Comparison of ENCODE assay signal across 8 cellular contexts in the genomic region with DNA sequence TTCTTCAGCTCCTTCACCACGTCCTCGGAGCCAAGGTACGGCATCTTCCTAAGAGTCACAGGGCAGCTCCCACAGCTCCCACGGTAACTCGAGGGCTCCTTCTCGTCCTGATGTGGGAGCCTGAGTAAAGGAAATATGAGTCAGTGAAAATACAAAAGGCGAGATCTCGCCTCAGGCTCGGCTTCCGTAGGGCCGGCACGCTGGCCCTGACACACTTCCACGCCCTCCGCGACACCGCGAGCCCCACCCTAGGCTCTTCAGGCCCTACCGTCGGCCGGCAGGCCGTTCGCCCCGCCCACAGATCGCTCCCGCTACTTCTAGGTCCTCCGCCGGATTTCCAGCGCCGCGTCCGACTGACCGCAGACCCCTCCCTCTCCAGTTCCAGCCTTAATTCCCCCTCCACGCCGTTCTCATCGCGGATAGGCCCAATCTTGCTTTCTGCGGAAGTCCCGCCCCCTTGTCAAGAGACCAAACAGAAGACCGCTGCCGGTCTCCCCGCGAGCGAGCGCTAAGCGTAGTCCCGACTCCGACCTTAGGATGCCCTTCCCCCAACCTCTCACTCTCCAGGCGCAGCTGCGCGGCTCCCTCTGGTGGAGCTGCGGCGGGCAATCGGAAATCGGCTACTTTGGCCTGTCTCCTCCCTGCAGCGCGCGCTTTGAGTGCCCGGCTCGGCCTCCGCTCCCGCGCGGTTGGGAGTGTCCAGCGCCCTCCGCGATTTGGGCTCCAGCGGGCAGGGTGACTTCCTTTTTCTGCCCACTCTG. TPM values are rescaled to one million over a fixed set of nuclear protein-coding genes. Genes with fewer than 3 reads are reported as not detected.
DNase-seq lines count a peak whose midpoint lies in the region; ATAC-seq and TF ChIP-seq lines count a peak whose summit lies in the region.

A gene (minus strand): TSS at position 126 of the 761 bp plus-strand sequence. CDS start 82 bp downstream, at position 44.
A gene (plus strand): TSS at position 653 of the 761 bp plus-strand sequence. CDS start 261 bp downstream, outside the sequence.

- H3K27me3 Mint-ChIP-seq in activated naive CD4-positive, alpha-beta T cell treated with anti-CD3 and anti-CD28 coated beads, Interleukin-2, amount 50 U/mL, for 24 hours = no peaks in the 10 kb centered on the region

- H3K4me3 ChIP-seq in thoracic aorta = peak within 1 kb of the TSS; percentile 81

- peak within 1 kb of the TSS; percentile 99 for H3K27ac Mint-ChIP-seq in activated naive CD4-positive, alpha-beta T cell treated with anti-CD3 and anti-CD28 coated beads, Interleukin-2, amount 50 U/mL, for 24 hours

- no peaks in the 10 kb centered on the region for H3K9me3 Mint-ChIP-seq in activated naive CD4-positive, alpha-beta T cell treated with anti-CD3 and anti-CD28 coated beads, Interleukin-2, amount 50 U/mL, for 24 hours

- ATAC-seq in HG02610 (IDR thresholded peaks at IDR 0.05; ENCODE audit: unreplicated experiment) (peak; percentile 91), SK-N-SH treated with all-trans-retinoic acid at 6 μM for 48 hours (peak; percentile 95), omental fat pad (ENCODE audit: low FRiP score) (peak; percentile 99), thoracic aorta (ENCODE audit: insufficient number of reproducible peaks, low FRiP score, low read depth) (peak; percentile 98)

- H3K27ac ChIP-seq in thoracic aorta = peak within 1 kb of the TSS; percentile 85 to 91

- peak; percentile 99 for DNase-seq in NCI-H1092 (lab: John Stamatoyannopoulos, UW)
- peak; percentile 96 for DNase-seq in glomerular endothelial cell (ENCODE audit: extremely low read depth, low read depth, low spot score)
- DNase-seq in omental fat pad (ENCODE audit: low spot score) = peak; percentile 85
- peak; percentile 97 for DNase-seq in thoracic aorta (ENCODE audit: low spot score)

- H3K4me3 Mint-ChIP-seq in activated naive CD4-positive, alpha-beta T cell treated with anti-CD3 and anti-CD28 coated beads, Interleukin-2, amount 50 U/mL, for 24 hours = peak within 1 kb of the TSS; percentile 94

- H3K4me1 ChIP-seq in thoracic aorta (ENCODE audit: control insufficient read depth in 1 of 2, low read depth in 2 of 2) = peaks cover 7 to 28% of the 10 kb centered on the region in 2 donors

- no peaks in the 10 kb centered on the region for H3K9me3 ChIP-seq in thoracic aorta

- H3K36me3 Mint-ChIP-seq in activated naive CD4-positive, alpha-beta T cell treated with anti-CD3 and anti-CD28 coated beads, Interleukin-2, amount 50 U/mL, for 24 hours = peaks cover 13% of the 10 kb centered on the region

- TF ChIP-seq CTCF in omental fat pad (IDR thresholded peaks at IDR 0.05) (no peak), thoracic aorta (IDR thresholded peaks at IDR 0.05) (peak; percentile 68)

- TF ChIP-seq POLR2A in GM10847 (IDR thresholded peaks at IDR 0.05; ENCODE audit: extremely low read depth, insufficient read length) = peak; percentile 64

- H3K36me3 ChIP-seq in thoracic aorta = peaks cover 5% of the 10 kb centered on the region

- no peaks in the 10 kb centered on the region for H3K27me3 ChIP-seq in thoracic aorta (replicated peaks; ENCODE audit: insufficient read depth)

- H3K4me1 Mint-ChIP-seq in activated naive CD4-positive, alpha-beta T cell treated with anti-CD3 and anti-CD28 coated beads, Interleukin-2, amount 50 U/mL, for 24 hours = peaks cover 51% of the 10 kb centered on the region

TF ChIP-seq in SK-N-SH treated with all-trans-retinoic acid at 6 μM for 48 hours, 23 proteins besides CTCF, POLR2A, EP300 and RAD21:
- peak; percentile 91 for TF ChIP-seq ZNF70 (CRISPR knock-in tag; IDR thresholded peaks at IDR 0.05)
- TF ChIP-seq GLIS3 (CRISPR knock-in tag; IDR thresholded peaks at IDR 0.05) = no peak

RNA-seq across cellular contexts. Expression of the first gene that starts in this region (rescaled TPM):
- total RNA-seq in glomerular endothelial cell = 25.5 and 31.5 TPM in 2 replicates
- 10 to 100 TPM in 3 of 4 donors, 1 to 10 TPM in 1; 9.3 to 17.2 (median 15.6) TPM for total RNA-seq in omental fat pad
- 10 to 100 TPM in 1 of 2 donors, 1 to 10 TPM in 1; 7.0 to 47.2 TPM for total RNA-seq in thoracic aorta

RNA-seq across cellular contexts. Expression of the second gene that starts in this region (rescaled TPM):
- total RNA-seq in glomerular endothelial cell (4.9 and 8.1 TPM in 2 replicates), omental fat pad (1 to 10 TPM; 2.8 to 5.6 (median 4.5) TPM), thoracic aorta (1 to 10 TPM; 3.2 to 4.4 TPM)

Comparison
In these comparisons a context has a peak if more than half of its experiments do, and no peak if none do; other contexts are left out.
1. Peak in every context shown above with its lines: DNase-seq, ATAC-seq, H3K4me3 ChIP-seq and H3K27ac ChIP-seq.